19 cellular contexts compared by ENCODE assay signal in genomic region chr1:202323731-202324130, GRCh38.
"Had no signal": no experiment of that assay in that cellular context is flagged by ENCODE, and none has a peak within 500 bp of the region (broad histone marks: within the 10 kb centered on the region; RNA-seq: fewer than 3 reads in every experiment).

No MANE protein-coding gene starts in this region.

- H3K9me3 ChIP-seq: lower lobe of right lung, sigmoid colon, spleen, tibial nerve, vagina had no signal

- H3K27ac ChIP-seq: brain microvascular endothelial cell, dorsolateral prefrontal cortex, foreskin keratinocyte, hepatocyte, lower lobe of right lung, sigmoid colon, spleen, tibial nerve, vagina had no signal

- DNase-seq: activated CD4-positive, alpha-beta T cell treated with anti-CD3 and anti-CD28 coated beads, Interleukin-2, amount 10 ng/mL, durations not matched to agents 24 days and 14 days; activated CD4-positive, CD25-positive, alpha-beta regulatory T cell; activated CD8-positive, alpha-beta T cell treated with anti-CD3 and anti-CD28 coated beads for 36 hours; activated effector memory CD4-positive, alpha-beta T cell treated with Interleukin-2 at 50 U/mL for 16 hours; activated naive CD4-positive, alpha-beta T cell treated with anti-CD3 and anti-CD28 coated beads, Interleukin-2, amount 50 U/mL, for 16 hours; activated T-cell treated with anti-CD3 and anti-CD28 coated beads, Interleukin-2, amount 50 U/mL, for 4 hours; aorta; brain microvascular endothelial cell; central memory CD4-positive, alpha-beta T cell; dorsolateral prefrontal cortex; foreskin keratinocyte; left cardiac atrium; lower lobe of right lung; sigmoid colon; spleen; stimulated activated naive CD4-positive, alpha-beta T cell treated with Interleukin-2 at 50 U/mL for 16 hours had no signal

- H3K27me3 ChIP-seq: brain microvascular endothelial cell, dorsolateral prefrontal cortex, hepatocyte, sigmoid colon, spleen, tibial nerve, vagina had no signal

- H3K4me3 ChIP-seq: dorsolateral prefrontal cortex, hepatocyte, lower lobe of right lung, sigmoid colon, spleen, tibial nerve, vagina had no signal

- ATAC-seq: activated CD8-positive, alpha-beta T cell treated with anti-CD3 and anti-CD28 coated beads for 36 hours; activated T-cell treated with anti-CD3 and anti-CD28 coated beads, Interleukin-2, amount 50 U/mL, for 4 hours; foreskin keratinocyte; left cardiac atrium; lower lobe of right lung had no signal

- H3K36me3 ChIP-seq: brain microvascular endothelial cell, lower lobe of right lung, sigmoid colon, tibial nerve, vagina had no signal

- H3K4me1 ChIP-seq: foreskin keratinocyte, lower lobe of right lung, sigmoid colon, spleen, tibial nerve, vagina had no signal
